21 cellular contexts compared by ENCODE assay signal in the genomic region with DNA sequence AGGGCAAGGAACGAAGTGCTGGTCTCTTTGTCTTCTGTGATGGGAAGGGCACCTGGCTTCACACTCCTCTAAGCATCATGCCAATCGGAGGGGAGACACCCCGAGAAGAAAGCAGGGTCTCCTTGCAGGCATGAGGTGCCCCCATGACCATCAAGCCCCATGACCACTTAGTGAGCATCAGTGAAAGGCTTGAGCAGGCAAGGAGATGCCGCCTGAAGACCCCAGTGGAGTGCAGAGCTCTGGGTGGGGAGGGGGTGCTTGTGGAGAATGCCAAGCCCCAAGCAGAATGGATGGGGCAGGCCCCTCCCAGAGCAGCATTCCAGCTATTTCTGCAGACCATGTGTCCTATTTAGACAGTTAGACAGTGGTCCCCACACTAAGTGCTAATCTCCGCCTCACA.
"Had no signal": no experiment of that assay in that cellular context is flagged by ENCODE, and none has a peak within 500 bp of the region (broad histone marks: within the 10 kb centered on the region; RNA-seq: fewer than 3 reads in every experiment).

No MANE protein-coding gene starts in this region.

- DNase-seq: activated gamma-delta T cell treated with Interleukin-2 at 50 U/mL for 16 hours; activated T-cell treated with anti-CD3 and anti-CD28 coated beads, Interleukin-2, amount 50 U/mL, for 72 hours; cerebellar nuclear complex; foreskin keratinocyte; left colon; midbrain; occipital lobe; retina; stimulated activated CD4-positive, alpha-beta T cell treated with anti-CD3 and anti-CD28 coated beads, Interleukin-12 subunit alpha, Interleukin-12 subunit beta, amount 100 ng/mL, for 4 hours; T1000; trophoblast cell had no signal

- H3K36me3 Mint-ChIP-seq: activated naive CD4-positive, alpha-beta T cell treated with anti-CD3 and anti-CD28 coated beads, Interleukin-2, amount 50 U/mL, for 72 hours had no signal

- H3K36me3 ChIP-seq: adrenal gland, breast epithelium, vagina had no signal

- H3K27ac Mint-ChIP-seq: activated naive CD4-positive, alpha-beta T cell treated with anti-CD3 and anti-CD28 coated beads, Interleukin-2, amount 50 U/mL, for 72 hours; activated T-cell treated with anti-CD3 and anti-CD28 coated beads, Interleukin-2, amount 50 U/mL, for 72 hours; dendritic cell treated with granulocyte-macrophage colony-stimulating factor and Interleukin-4, amounts not matched to agents 40 ng/mL and 50 ng/mL, for 4 days; nephron; stimulated activated naive CD8-positive, alpha-beta T cell treated with anti-CD3 and anti-CD28 coated beads, Interleukin-15, amount 100 ng/mL, for 72 hours had no signal

- H3K27me3 ChIP-seq: adrenal gland, breast epithelium, foreskin keratinocyte, hepatocyte, vagina had no signal

- H3K9me3 ChIP-seq: adrenal gland, breast epithelium, vagina had no signal

- H3K4me3 Mint-ChIP-seq: activated T-cell treated with anti-CD3 and anti-CD28 coated beads, Interleukin-2, amount 50 U/mL, for 72 hours; dendritic cell treated with granulocyte-macrophage colony-stimulating factor and Interleukin-4, amounts not matched to agents 40 ng/mL and 50 ng/mL, for 4 days; nephron; stimulated activated naive CD8-positive, alpha-beta T cell treated with anti-CD3 and anti-CD28 coated beads, Interleukin-15, amount 100 ng/mL, for 72 hours had no signal

- H3K4me1 ChIP-seq: adrenal gland, foreskin keratinocyte had no signal

- H3K4me3 ChIP-seq: adrenal gland, breast epithelium, hepatocyte, vagina had no signal

- H3K27me3 Mint-ChIP-seq: stimulated activated naive CD8-positive, alpha-beta T cell treated with anti-CD3 and anti-CD28 coated beads, Interleukin-15, amount 100 ng/mL, for 72 hours had no signal

- H3K27ac ChIP-seq: adrenal gland, epithelial cell of prostate, foreskin keratinocyte, hepatocyte, vagina had no signal

- H3K79me2 ChIP-seq: hepatocyte had no signal

- ATAC-seq: activated CD4-positive, CD25-positive, alpha-beta regulatory T cell treated with anti-CD3 and anti-CD28 coated beads, Interleukin-2, amount 50 U/mL, for 24 hours; activated naive CD4-positive, alpha-beta T cell treated with anti-CD3 and anti-CD28 coated beads, Interleukin-2, amount 50 U/mL, for 72 hours; activated T-cell treated with anti-CD3 and anti-CD28 coated beads, Interleukin-2, amount 50 U/mL, for 72 hours; foreskin keratinocyte; left colon; stimulated activated naive CD8-positive, alpha-beta T cell treated with anti-CD3 and anti-CD28 coated beads, Interleukin-15, amount 100 ng/mL, for 72 hours had no signal

- H3K9me3 Mint-ChIP-seq: dendritic cell treated with granulocyte-macrophage colony-stimulating factor and Interleukin-4, amounts not matched to agents 40 ng/mL and 50 ng/mL, for 4 days had no signal

- H3K4me2 ChIP-seq: hepatocyte had no signal

- H2AFZ ChIP-seq: hepatocyte had no signal
